ENCODE assay signal across 1 cellular context in the genomic region with DNA sequence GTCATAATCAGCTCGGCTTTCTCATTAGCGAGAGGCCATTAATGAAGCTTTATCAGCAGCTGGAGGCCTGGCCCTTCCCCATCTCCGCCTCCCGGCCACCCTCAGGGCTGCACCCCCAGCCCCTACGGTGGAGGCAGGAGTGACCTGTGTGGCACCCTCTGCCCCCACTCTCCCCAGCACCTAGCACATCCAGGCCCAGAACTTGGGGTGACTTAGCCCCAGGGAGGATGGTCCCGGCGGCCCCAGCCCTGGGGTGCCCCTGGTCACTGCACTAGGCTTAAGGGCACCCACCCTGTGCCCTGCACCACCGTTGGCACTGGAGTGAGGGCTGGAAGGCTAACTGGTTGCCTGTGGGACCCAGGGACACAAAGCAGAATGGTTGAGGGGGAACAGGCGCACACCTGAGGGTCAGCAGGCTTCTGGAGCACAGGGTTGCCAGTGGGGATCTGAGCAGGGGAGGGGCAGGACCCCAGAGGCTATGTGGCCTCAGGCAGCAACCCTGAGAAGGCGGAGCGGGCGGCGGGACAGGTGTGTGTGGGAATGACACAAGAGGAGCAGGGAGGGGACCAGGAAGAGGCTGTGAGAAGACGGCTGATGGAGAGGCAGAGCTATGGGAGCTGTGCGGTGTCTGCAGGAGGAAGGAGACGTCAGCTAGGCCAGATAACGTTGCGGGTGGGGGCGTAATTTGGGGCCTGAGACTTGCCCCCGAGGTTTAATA.
TF ChIP-seq lines count a peak whose summit lies in the region.

No MANE protein-coding gene starts in this region.

TF ChIP-seq in H1, 55 proteins besides CTCF, POLR2A, EP300 and RAD21:
- TF ChIP-seq SRF (IDR thresholded peaks at IDR 0.05; ENCODE audit: low read depth, low read length) (no peak), GABPA (IDR thresholded peaks at IDR 0.05; ENCODE audit: borderline replicate concordance, insufficient read depth, low read length) (no peak), EGR1 (IDR thresholded peaks at IDR 0.05; ENCODE audit: borderline replicate concordance, low read depth, low read length) (no peak), KDM4A (IDR thresholded peaks at IDR 0.05; ENCODE audit: low read depth, low read length, severe bottlenecking) (no peak), KDM1A (IDR thresholded peaks at IDR 0.05; ENCODE audit: borderline replicate concordance, low read length) (no peak), HDAC2 (IDR thresholded peaks at IDR 0.05; ENCODE audit: borderline replicate concordance in 1 of 2, low read depth in 2 of 2, low read length in 2 of 2) (no peak), SIN3A (conservative IDR thresholded peaks at IDR 0.05 in 1 of 2, IDR thresholded peaks at IDR 0.05 in 1 of 2; ENCODE audit: low read depth in 1 of 2, low read length in 2 of 2) (no peak), BRCA1 (IDR thresholded peaks at IDR 0.05; ENCODE audit: low read depth, low read length) (no peak), HDAC6 (IDR thresholded peaks at IDR 0.05; ENCODE audit: low read depth, low read length) (no peak), PHF8 (conservative IDR thresholded peaks at IDR 0.05; ENCODE audit: low read depth, low read length) (no peak), CREB1 (IDR thresholded peaks at IDR 0.05) (no peak), CBX8 (IDR thresholded peaks at IDR 0.05; ENCODE audit: borderline replicate concordance, low read depth, low read length) (no peak), TAF7 (optimal IDR thresholded peaks at IDR 0.05; ENCODE audit: borderline replicate concordance, low read depth, low read length) (no peak), TAF1 (IDR thresholded peaks at IDR 0.05; ENCODE audit: low read depth, low read length) (no peak)
- TF ChIP-seq, protein P1, sequence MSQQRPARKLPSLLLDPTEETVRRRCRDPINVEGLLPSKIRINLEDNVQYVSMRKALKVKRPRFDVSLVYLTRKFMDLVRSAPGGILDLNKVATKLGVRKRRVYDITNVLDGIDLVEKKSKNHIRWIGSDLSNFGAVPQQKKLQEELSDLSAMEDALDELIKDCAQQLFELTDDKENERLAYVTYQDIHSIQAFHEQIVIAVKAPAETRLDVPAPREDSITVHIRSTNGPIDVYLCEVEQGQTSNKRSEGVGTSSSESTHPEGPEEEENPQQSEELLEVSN (IDR thresholded peaks at IDR 0.05): no peak
- TF ChIP-seq, protein P2, sequence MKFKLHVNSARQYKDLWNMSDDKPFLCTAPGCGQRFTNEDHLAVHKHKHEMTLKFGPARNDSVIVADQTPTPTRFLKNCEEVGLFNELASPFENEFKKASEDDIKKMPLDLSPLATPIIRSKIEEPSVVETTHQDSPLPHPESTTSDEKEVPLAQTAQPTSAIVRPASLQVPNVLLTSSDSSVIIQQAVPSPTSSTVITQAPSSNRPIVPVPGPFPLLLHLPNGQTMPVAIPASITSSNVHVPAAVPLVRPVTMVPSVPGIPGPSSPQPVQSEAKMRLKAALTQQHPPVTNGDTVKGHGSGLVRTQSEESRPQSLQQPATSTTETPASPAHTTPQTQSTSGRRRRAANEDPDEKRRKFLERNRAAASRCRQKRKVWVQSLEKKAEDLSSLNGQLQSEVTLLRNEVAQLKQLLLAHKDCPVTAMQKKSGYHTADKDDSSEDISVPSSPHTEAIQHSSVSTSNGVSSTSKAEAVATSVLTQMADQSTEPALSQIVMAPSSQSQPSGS (IDR thresholded peaks at IDR 0.05; ENCODE audit: low read length): no peak
TF ChIP-seq in H1: peak in this region for 0.
